ENCODE assay signal across 23 cellular contexts in the genomic region with DNA sequence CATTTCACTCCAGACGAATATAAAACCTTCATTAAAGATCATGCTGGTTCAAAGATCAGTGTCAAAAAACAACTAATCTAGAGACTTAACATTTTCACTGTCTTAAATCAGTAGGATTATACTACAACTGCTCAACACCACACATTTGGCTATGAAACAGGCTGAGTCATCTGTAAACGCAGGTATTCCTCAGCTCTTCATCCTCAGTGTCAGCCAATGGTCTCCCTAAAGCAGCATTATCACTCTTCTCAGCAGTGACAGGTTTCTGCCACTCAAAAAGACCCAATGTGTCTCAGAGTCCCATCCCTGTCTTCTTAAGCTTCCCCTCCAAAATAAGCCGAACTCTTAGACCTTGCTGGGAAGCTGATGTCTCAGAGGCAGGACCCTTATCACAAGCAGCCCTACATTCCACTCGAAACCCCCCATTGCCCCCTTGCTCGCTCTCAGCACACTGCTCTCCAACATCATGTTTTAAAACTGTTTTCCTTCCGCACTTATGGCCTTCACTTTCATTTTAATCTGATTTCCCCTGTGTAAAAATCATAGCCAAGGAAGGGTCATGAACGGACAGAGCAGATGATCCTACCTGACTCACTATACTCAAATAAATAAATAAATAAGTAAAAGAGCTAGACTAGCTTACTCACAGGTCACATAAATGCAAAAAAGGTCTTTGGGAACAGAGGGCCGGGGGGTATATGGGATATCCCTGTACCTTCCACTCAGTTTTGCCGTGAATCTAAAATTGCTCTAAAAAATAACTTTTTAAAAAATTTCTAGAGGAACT. TPM values are rescaled to one million over a fixed set of nuclear protein-coding genes. Genes with fewer than 3 reads are reported as not detected.
DNase-seq lines count a peak whose midpoint lies in the region; ATAC-seq and TF ChIP-seq lines count a peak whose summit lies in the region.
"Had no signal": no experiment of that assay in that cellular context is flagged by ENCODE, and none has a peak within 500 bp of the region (broad histone marks: within the 10 kb centered on the region; RNA-seq: fewer than 3 reads in every experiment).

No MANE protein-coding gene starts in this region.

- H3K4me1 ChIP-seq in osteoblast (ENCODE audit: insufficient read depth, low read length) = no peaks in the 10 kb centered on the region
- peaks cover 14% of the 10 kb centered on the region for H3K4me1 ChIP-seq in neural progenitor cell
- H3K4me1 ChIP-seq: vagina had no signal

- H3K4me2 ChIP-seq in osteoblast (ENCODE audit: insufficient read depth, low read length) (peak overlapping the region; percentile 18), neural progenitor cell (no peak overlapping the region)
- H3K4me2 ChIP-seq: PC-9 had no signal

- H4K20me1 ChIP-seq in osteoblast (ENCODE audit: insufficient read depth, low read length) (peaks cover 2% of the 10 kb centered on the region), neural progenitor cell (ENCODE audit: low read depth) (peaks cover 41% of the 10 kb centered on the region)

- no peak for ATAC-seq in stimulated activated naive B cell treated with anti-CD40 and anti-IgM and Interleukin-4, amounts not matched to agents 10 μg/mL and 1 μg/mL and 100 μg/mL, for 72 hours (replicated peaks)

- H3K27me3 ChIP-seq in osteoblast (ENCODE audit: insufficient read depth, low read length) (peaks cover under 1% of the 10 kb centered on the region), neural progenitor cell (no peaks in the 10 kb centered on the region)
- H3K27me3 ChIP-seq: SJCRH30, vagina had no signal

- H3K27ac Mint-ChIP-seq in stimulated activated naive B cell treated with anti-CD40 and anti-IgM and Interleukin-4, amounts not matched to agents 10 μg/mL and 1 μg/mL and 100 μg/mL, for 72 hours = no peak overlapping the region
- no peak overlapping the region for H3K27ac Mint-ChIP-seq in neural progenitor cell
- H3K27ac Mint-ChIP-seq: B cell, HFFc6, IgD-negative memory B cell had no signal

- H3K27me3 Mint-ChIP-seq in stimulated activated naive B cell treated with anti-CD40 and anti-IgM and Interleukin-4, amounts not matched to agents 10 μg/mL and 1 μg/mL and 100 μg/mL, for 72 hours = peaks cover 0 to 4% of the 10 kb centered on the region in 2 donors
- peaks cover 4% of the 10 kb centered on the region for H3K27me3 Mint-ChIP-seq in neural progenitor cell (ENCODE audit: insufficient read depth, low read depth)

- H2AFZ ChIP-seq in osteoblast (ENCODE audit: low read length) (no peak overlapping the region), neural progenitor cell (replicated peaks) (no peak overlapping the region)
- H2AFZ ChIP-seq: PC-9 had no signal

- no peak overlapping the region for H3K4me3 Mint-ChIP-seq in stimulated activated naive B cell treated with anti-CD40 and anti-IgM and Interleukin-4, amounts not matched to agents 10 μg/mL and 1 μg/mL and 100 μg/mL, for 72 hours
- no peak overlapping the region for H3K4me3 Mint-ChIP-seq in neural progenitor cell
- H3K4me3 Mint-ChIP-seq: B cell, HFFc6, IgD-negative memory B cell had no signal

- H3K36me3 ChIP-seq in osteoblast (ENCODE audit: insufficient read depth, low read length) (no peaks in the 10 kb centered on the region), neural progenitor cell (no peaks in the 10 kb centered on the region)
- H3K36me3 ChIP-seq: vagina had no signal

- peak; percentile 61 for DNase-seq in NCI-H82 (lab: John Stamatoyannopoulos, UW)
- no peak for DNase-seq in NCI-H82 treated with DMSO at 0.1 percent for 48 hours (lab: John Stamatoyannopoulos, UW; ENCODE audit: unreplicated experiment)
- peak; percentile 50 for DNase-seq in M059J (ENCODE audit: low read depth)
- DNase-seq in cerebellum (ENCODE audit: low spot score) = peak; percentile 24
- no peak for DNase-seq in osteoblast (ENCODE audit: insufficient read length, low spot score, missing footprints)
- no peak for DNase-seq in stimulated activated naive B cell treated with anti-CD40 and anti-IgM and Interleukin-4, amounts not matched to agents 10 μg/mL and 1 μg/mL and 100 μg/mL, for 72 hours
- DNase-seq in glomerular visceral epithelial cell (ENCODE audit: extremely low spot score) = no peak
- no peak for DNase-seq in neural progenitor cell (ENCODE audit: low spot score)
- DNase-seq: 8988T; activated CD4-positive, alpha-beta T cell treated with anti-CD3 and anti-CD28 coated beads for 4 hours; activated CD8-positive, alpha-beta memory T cell treated with anti-CD3 and anti-CD28 coated beads, Interleukin-2, amount 50 U/mL, for 4 hours; amygdala; caudate nucleus; effector CD4-positive, alpha-beta T cell; head of caudate nucleus; HFFc6; NCI-H1436 treated with DMSO at 0.1 percent for 48 hours; PC-9; SJCRH30; stimulated activated CD4-positive, alpha-beta T cell treated with anti-CD3 and anti-CD28 coated beads, Interleukin-12 subunit alpha, Interleukin-12 subunit beta, amount 100 ng/mL, for 4 hours had no signal

- H3K27ac ChIP-seq in osteoblast (ENCODE audit: low read depth, low read length) (no peak overlapping the region), neural progenitor cell (no peak overlapping the region)
- H3K27ac ChIP-seq: PC-9, SJCRH30, vagina had no signal

- H3K9me3 Mint-ChIP-seq in stimulated activated naive B cell treated with anti-CD40 and anti-IgM and Interleukin-4, amounts not matched to agents 10 μg/mL and 1 μg/mL and 100 μg/mL, for 72 hours = no peaks in the 10 kb centered on the region
- H3K9me3 Mint-ChIP-seq in neural progenitor cell = no peaks in the 10 kb centered on the region
- H3K9me3 Mint-ChIP-seq: HFFc6 had no signal

- H3K36me3 Mint-ChIP-seq in stimulated activated naive B cell treated with anti-CD40 and anti-IgM and Interleukin-4, amounts not matched to agents 10 μg/mL and 1 μg/mL and 100 μg/mL, for 72 hours = no peaks in the 10 kb centered on the region
- peaks cover 33% of the 10 kb centered on the region for H3K36me3 Mint-ChIP-seq in neural progenitor cell

- H3K79me2 ChIP-seq in osteoblast (ENCODE audit: insufficient read depth, low read length) (no peaks in the 10 kb centered on the region), neural progenitor cell (ENCODE audit: low read depth) (peaks cover 24% of the 10 kb centered on the region)

- TF ChIP-seq CTCF in osteoblast (IDR thresholded peaks at IDR 0.05; ENCODE audit: extremely low read depth, low read depth, low read length) = no peak
- no peak for TF ChIP-seq CTCF in neural progenitor cell (IDR thresholded peaks at IDR 0.05)

- H3F3A ChIP-seq in neural progenitor cell (ENCODE audit: low read depth) = peaks cover 10% of the 10 kb centered on the region

- H3K9me3 ChIP-seq in osteoblast (ENCODE audit: low read depth, low read length) (no peaks in the 10 kb centered on the region), neural progenitor cell (ENCODE audit: low read depth) (no peaks in the 10 kb centered on the region)
- H3K9me3 ChIP-seq: SJCRH30, vagina had no signal

- no peak overlapping the region for H3K9ac ChIP-seq in neural progenitor cell

- no peaks in the 10 kb centered on the region for H3K4me1 Mint-ChIP-seq in stimulated activated naive B cell treated with anti-CD40 and anti-IgM and Interleukin-4, amounts not matched to agents 10 μg/mL and 1 μg/mL and 100 μg/mL, for 72 hours
- peaks cover 47% of the 10 kb centered on the region for H3K4me1 Mint-ChIP-seq in neural progenitor cell
- H3K4me1 Mint-ChIP-seq: B cell had no signal

- H3K4me3 ChIP-seq in osteoblast (ENCODE audit: insufficient read depth, low read length) (no peak overlapping the region), neural progenitor cell (no peak overlapping the region)
- H3K4me3 ChIP-seq: PC-9, SJCRH30, vagina had no signal

RNA-seq across cellular contexts. Expression of a gene that starts 23.0 kb away (rescaled TPM):
- 8.1 and 24.2 TPM in 2 replicates for total RNA-seq in M059J (2014; rRNA removed; shearing (Covaris generic))
- 35.1 TPM for total RNA-seq in cerebellum
- 12.3 and 15.3 TPM in 2 replicates for total RNA-seq in osteoblast
- 50.5 and 71.3 TPM in 2 replicates for total RNA-seq in neural progenitor cell (ENCODE audit: low replicate concordance)
- total RNA-seq: B cell had no signal

Comparison
In these comparisons a context has a peak if more than half of its experiments do, and no peak if none do; other contexts are left out.
1. DNase-seq: peak in NCI-H82 (single experiment), M059J (single experiment) and cerebellum (single experiment); none in NCI-H82 treated with DMSO at 0.1 percent for 48 hours (single experiment), osteoblast (single experiment), stimulated activated naive B cell treated with anti-CD40 and anti-IgM and Interleukin-4, amounts not matched to agents 10 μg/mL and 1 μg/mL and 100 μg/mL, for 72 hours (single experiment), glomerular visceral epithelial cell (single experiment) and neural progenitor cell (single experiment).